In genomic region chr4:95505149-95505548, GRCh38 we compare ENCODE assay signal across 15 cellular contexts. TPM values are rescaled to one million over a fixed set of nuclear protein-coding genes. Genes with fewer than 3 reads are reported as not detected.
A peak's percentile ranks its signal among the peaks of the same experiment; 100 is the strongest.
DNase-seq lines count a peak whose midpoint lies in the region; ATAC-seq, FAIRE-seq and TF ChIP-seq lines count a peak whose summit lies in the region.
"Had no signal": no experiment of that assay in that cellular context is flagged by ENCODE, and none has a peak within 500 bp of the region (broad histone marks: within the 10 kb centered on the region; RNA-seq: fewer than 3 reads in every experiment).

No MANE protein-coding gene starts in this region.

- H2AFZ ChIP-seq in endothelial cell of umbilical vein (ENCODE audit: low read depth, low read length) = no peak overlapping the region

- no peaks in the 10 kb centered on the region for H3K27me3 ChIP-seq in endothelial cell of umbilical vein (ENCODE audit: control insufficient read depth in 2 of 2, insufficient read depth in 2 of 2, low read length in 2 of 2)

- H4K20me1 ChIP-seq in endothelial cell of umbilical vein (replicated peaks; ENCODE audit: control insufficient read depth, extremely low read depth, insufficient read depth, low read length) = no peaks in the 10 kb centered on the region

- no peak overlapping the region for H3K9ac ChIP-seq in endothelial cell of umbilical vein (replicated peaks; ENCODE audit: extremely low read depth, insufficient read depth, low read length)
- H3K9ac ChIP-seq: KMS-11 had no signal

- no peak overlapping the region for H3K4me3 ChIP-seq in endothelial cell of umbilical vein (replicated peaks in 1 of 3; ENCODE audit: insufficient read depth in 1 of 3, low read depth in 1 of 3, low read length in 3 of 3)

- H3K9me1 ChIP-seq in endothelial cell of umbilical vein (replicated peaks; ENCODE audit: control insufficient read depth, extremely low read depth, insufficient read depth, low read length) = peaks cover 2% of the 10 kb centered on the region

- no TSS peak for BruUV-seq in endothelial cell of umbilical vein (replicated peaks; lab: Mats Ljungman, UMichigan)

- TF ChIP-seq CTCF in endothelial cell of umbilical vein (IDR thresholded peaks at IDR 0.05; ENCODE audit: extremely low read depth in 1 of 2, insufficient read depth in 1 of 2, low read depth in 1 of 2, low read length in 2 of 2) = no peak

- no peaks in the 10 kb centered on the region for H3K9me3 ChIP-seq in endothelial cell of umbilical vein (replicated peaks; ENCODE audit: control insufficient read depth, insufficient read depth, low read length)

- H3K79me2 ChIP-seq in endothelial cell of umbilical vein (ENCODE audit: control insufficient read depth, insufficient read depth, low read length) = no peaks in the 10 kb centered on the region

- no peaks in the 10 kb centered on the region for H3K36me3 ChIP-seq in endothelial cell of umbilical vein (ENCODE audit: control insufficient read depth in 2 of 2, extremely low read depth in 1 of 2, insufficient read depth in 2 of 2, low read length in 2 of 2)

- peaks cover 38% of the 10 kb centered on the region for H3K4me1 ChIP-seq in endothelial cell of umbilical vein (ENCODE audit: control insufficient read depth, extremely low read depth, insufficient read depth, low read length)

- peak; percentile 20 for DNase-seq in RPMI7951 (ENCODE audit: low read depth)
- DNase-seq in endothelial cell of umbilical vein (ENCODE audit: low read depth, low spot score) = peak; percentile 76
- DNase-seq in medulla oblongata (ENCODE audit: extremely low spot score) = peak; percentile 78
- DNase-seq in superior temporal gyrus (ENCODE audit: extremely low spot score) = peak; percentile 77
- no peak for DNase-seq in NCI-H345 (lab: John Stamatoyannopoulos, UW)
- DNase-seq: activated CD8-positive, alpha-beta memory T cell treated with anti-CD3 and anti-CD28 coated beads for 24 hours; central memory CD4-positive, alpha-beta T cell; NCI-H1694 had no signal

- intact Hi-C loops in endothelial cell of umbilical vein (cut with micrococcal nuclease) = loop anchor here (5.0 kb wide), 1 partner anchor 532 kb away; no protein-coding TSS in a partner anchor

- no peak for ATAC-seq in GM18502 (IDR thresholded peaks at IDR 0.05; ENCODE audit: poor library complexity, unreplicated experiment)
- no peak for ATAC-seq in GM19035 (IDR thresholded peaks at IDR 0.05; ENCODE audit: unreplicated experiment)
- no peak for ATAC-seq in GM19452 (IDR thresholded peaks at IDR 0.05; ENCODE audit: unreplicated experiment)

- H3K27ac ChIP-seq in endothelial cell of umbilical vein (ENCODE audit: insufficient read depth, low read depth, low read length) = no peak overlapping the region
- H3K27ac ChIP-seq: KMS-11 had no signal

- POLR2A ChIA-PET in endothelial cell of umbilical vein (lab: Charles Lee) = no interaction called here

- no peak for TF ChIP-seq POLR2A in endothelial cell of umbilical vein (IDR thresholded peaks at IDR 0.05; ENCODE audit: low read depth, low read length)

- CTCF ChIA-PET in endothelial cell of umbilical vein (lab: Charles Lee) = no interaction called here

- dilution Hi-C loops in endothelial cell of umbilical vein (cut with MboI; ENCODE audit: extremely low pct_ligation_motif_present, low sequenced_read_pairs) = no loop called here

- peak; percentile 85 for FAIRE-seq in endothelial cell of umbilical vein (lab: Jason Lieb, UNC)
- FAIRE-seq: G401.6 had no signal

- H3K4me2 ChIP-seq in endothelial cell of umbilical vein (ENCODE audit: insufficient read depth, low read length) = peak overlapping the region; percentile 28

TF ChIP-seq in endothelial cell of umbilical vein, 7 proteins besides CTCF, POLR2A, EP300 and RAD21:
- TF ChIP-seq FOS (IDR thresholded peaks at IDR 0.05; ENCODE audit: borderline replicate concordance, insufficient read depth, low read length) (no peak), JUN (IDR thresholded peaks at IDR 0.05; ENCODE audit: borderline replicate concordance, insufficient read depth, insufficient read length, low read depth) (no peak), GATA2 (IDR thresholded peaks at IDR 0.05; ENCODE audit: insufficient read depth, insufficient read length, low read depth, low read length) (no peak), EZH2 (IDR thresholded peaks at IDR 0.05; ENCODE audit: borderline replicate concordance, low read depth, low read length, severe bottlenecking) (no peak), MYC (IDR thresholded peaks at IDR 0.05; ENCODE audit: low read depth, low read length) (no peak), POLR2AphosphoS5 (IDR thresholded peaks at IDR 0.05; ENCODE audit: insufficient read depth, low read depth, low read length) (no peak)
- TF ChIP-seq, protein P1, sequence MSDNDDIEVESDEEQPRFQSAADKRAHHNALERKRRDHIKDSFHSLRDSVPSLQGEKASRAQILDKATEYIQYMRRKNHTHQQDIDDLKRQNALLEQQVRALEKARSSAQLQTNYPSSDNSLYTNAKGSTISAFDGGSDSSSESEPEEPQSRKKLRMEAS (IDR thresholded peaks at IDR 0.05; ENCODE audit: insufficient read depth, insufficient read length) = no peak

RNA-seq across cellular contexts. Expression of gene UNC5C, which starts 43.6 kb away (rescaled TPM):
- 0.48 TPM in 1 of 2 replicates, not detected in the other for total RNA-seq in RPMI7951 (2014; rRNA removed; shearing (Covaris generic))
- 0.44 and 0.53 TPM in 2 replicates for total RNA-seq in endothelial cell of umbilical vein
- 0.32 and 0.44 TPM in 2 replicates for polyA plus RNA-seq in endothelial cell of umbilical vein
- polyA plus RNA-seq in endothelial cell of umbilical vein (2011; cell fraction: cytosol; rRNA removed) = 0.14 and 0.20 TPM in 2 replicates
- polyA plus RNA-seq in endothelial cell of umbilical vein (2011; cell fraction: nucleus; rRNA removed) = 0.54 and 0.66 TPM in 2 replicates
- polyA plus RNA-seq in endothelial cell of umbilical vein (2012) = 0.49 and 0.92 TPM in 2 replicates
- 2.1 and 3.2 TPM in 2 replicates for polyA minus RNA-seq in endothelial cell of umbilical vein
- polyA minus RNA-seq in endothelial cell of umbilical vein (2011; cell fraction: cytosol; rRNA and poly(A)+ RNA removed) = not detected
- polyA minus RNA-seq in endothelial cell of umbilical vein (2011; cell fraction: nucleus; rRNA and poly(A)+ RNA removed) = 2.1 and 3.4 TPM in 2 replicates
- total RNA-seq: mononuclear cell had no signal
- polyA plus RNA-seq: CD14-positive monocyte had no signal
